Comparison of ENCODE assay signal across 8 cellular contexts in genomic region chr12:124774462-124775167, GRCh38.
DNase-seq lines count a peak whose midpoint lies in the region; ATAC-seq and TF ChIP-seq lines count a peak whose summit lies in the region.

No MANE protein-coding gene starts in this region.

- no peak overlapping the region for H3K4me3 Mint-ChIP-seq in osteocyte (ENCODE audit: unreplicated experiment)
- no peak overlapping the region for H3K4me3 Mint-ChIP-seq in endothelial cell (ENCODE audit: unreplicated experiment)

- H3K27me3 ChIP-seq in BE2C (no peaks in the 10 kb centered on the region), vagina (no peaks in the 10 kb centered on the region)

- peaks cover 12% of the 10 kb centered on the region for H3K4me1 ChIP-seq in BE2C
- peaks cover 28% of the 10 kb centered on the region for H3K4me1 ChIP-seq in vagina

- intact Hi-C loops in vagina (cut with DNase I): loop anchor here (5.0 kb wide), 1 partner anchor 737 kb away; no protein-coding TSS in a partner anchor

- H3K36me3 Mint-ChIP-seq in osteocyte (ENCODE audit: unreplicated experiment): no peaks in the 10 kb centered on the region
- H3K36me3 Mint-ChIP-seq in endothelial cell (ENCODE audit: low read depth, unreplicated experiment): no peaks in the 10 kb centered on the region

- H3K27ac Mint-ChIP-seq in osteocyte (ENCODE audit: unreplicated experiment) (peak overlapping the region; percentile 72), endothelial cell (ENCODE audit: unreplicated experiment) (no peak overlapping the region)

- DNase-seq in BE2C (peak; percentile 40), coronary artery (ENCODE audit: low spot score) (peak; percentile 87), osteocyte (ENCODE audit: extremely low spot score, unreplicated experiment) (no peak), vagina (ENCODE audit: extremely low spot score in 2 of 2) (no peak), endothelial cell (ENCODE audit: low spot score) (no peak)
- peak; percentile 52 for DNase-seq in activated CD4-positive, CD25-positive, alpha-beta regulatory T cell treated with anti-CD3 and anti-CD28 coated beads, Interleukin-2, amount 50 U/mL, for 72 hours

- H3K4me1 Mint-ChIP-seq in osteocyte (ENCODE audit: unreplicated experiment) (peaks cover 52% of the 10 kb centered on the region), endothelial cell (ENCODE audit: unreplicated experiment) (peaks cover 2% of the 10 kb centered on the region)

- peak overlapping the region; percentile 44 to 68 for H3K27ac ChIP-seq in coronary artery
- H3K27ac ChIP-seq in vagina: peak overlapping the region; percentile 34

- TF ChIP-seq CTCF in BE2C (IDR thresholded peaks at IDR 0.05; ENCODE audit: low read depth, low read length) (peak; percentile 19), coronary artery (IDR thresholded peaks at IDR 0.05) (no peak), osteocyte (IDR thresholded peaks at IDR 0.05) (no peak), vagina (IDR thresholded peaks at IDR 0.05) (peak in 1 of 3 experiments; percentile 5), endothelial cell (IDR thresholded peaks at IDR 0.05; ENCODE audit: unreplicated experiment) (no peak)

- no peak for TF ChIP-seq POLR2A in vagina (IDR thresholded peaks at IDR 0.05)

- no peaks in the 10 kb centered on the region for H3K9me3 Mint-ChIP-seq in osteocyte (ENCODE audit: unreplicated experiment)
- H3K9me3 Mint-ChIP-seq in endothelial cell (ENCODE audit: unreplicated experiment): no peaks in the 10 kb centered on the region

- H3K27me3 Mint-ChIP-seq in osteocyte (ENCODE audit: unreplicated experiment): no peaks in the 10 kb centered on the region
- peaks cover 11% of the 10 kb centered on the region for H3K27me3 Mint-ChIP-seq in endothelial cell (ENCODE audit: unreplicated experiment)

- ATAC-seq in GM19324 (IDR thresholded peaks at IDR 0.05; ENCODE audit: low FRiP score, unreplicated experiment) (peak; percentile 83), HG03432 (IDR thresholded peaks at IDR 0.05; ENCODE audit: unreplicated experiment) (peak; percentile 78)

- H3K9me3 ChIP-seq in BE2C (no peaks in the 10 kb centered on the region), vagina (no peaks in the 10 kb centered on the region)

- H3K4me3 ChIP-seq in BE2C (ENCODE audit: low read depth, low read length) (peak overlapping the region; percentile 39), coronary artery (peak overlapping the region; percentile 62), vagina (peak overlapping the region; percentile 10 to 22)

- H3K36me3 ChIP-seq in BE2C: peaks cover 6% of the 10 kb centered on the region
- no peaks in the 10 kb centered on the region for H3K36me3 ChIP-seq in vagina

Comparison
In these comparisons a context has a peak if more than half of its experiments do, and no peak if none do; other contexts are left out.
1. DNase-seq: peak in BE2C (single experiment), activated CD4-positive, CD25-positive, alpha-beta regulatory T cell treated with anti-CD3 and anti-CD28 coated beads, Interleukin-2, amount 50 U/mL, for 72 hours (single experiment) and coronary artery (single experiment); none in osteocyte (single experiment), vagina (0 of 2) and endothelial cell (single experiment).
2. Peak in every context shown above with its lines, with median percentiles within 50 percentile points of each other: H3K4me3 ChIP-seq.